ENCODE assay signal across 22 cellular contexts in the genomic region with DNA sequence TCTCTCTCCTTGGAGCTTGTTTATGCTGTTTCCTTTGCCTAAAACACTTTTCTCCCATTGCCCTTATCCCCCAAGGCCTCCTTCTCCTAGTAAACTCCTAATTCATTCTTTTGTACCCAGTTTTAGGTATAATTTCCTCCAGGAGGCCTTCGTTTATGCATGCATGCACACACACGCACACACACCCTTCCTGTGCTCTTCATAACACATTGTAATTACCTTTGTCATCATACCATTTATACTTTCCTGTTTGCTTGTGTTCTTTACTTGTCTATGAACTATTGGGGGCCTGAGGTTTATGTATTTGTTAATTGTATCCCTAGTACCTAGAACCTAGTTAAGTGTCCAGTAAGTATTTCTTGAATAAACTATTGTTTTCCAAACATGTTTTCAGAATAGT. TPM values are rescaled to one million over a fixed set of nuclear protein-coding genes. Genes with fewer than 3 reads are reported as not detected.
DNase-seq lines count a peak whose midpoint lies in the region; ATAC-seq and TF ChIP-seq lines count a peak whose summit lies in the region.
"Had no signal": no experiment of that assay in that cellular context is flagged by ENCODE, and none has a peak within 500 bp of the region (broad histone marks: within the 10 kb centered on the region; RNA-seq: fewer than 3 reads in every experiment).

No MANE protein-coding gene starts in this region.

- no peak for TF ChIP-seq CTCF in activated CD8-positive, alpha-beta T cell treated with anti-CD3 and anti-CD28 coated beads for 36 hours (IDR thresholded peaks at IDR 0.05)
- TF ChIP-seq CTCF in Peyer's patch (IDR thresholded peaks at IDR 0.05) (no peak), gastrocnemius medialis (IDR thresholded peaks at IDR 0.05 in 4 of 5, conservative IDR thresholded peaks at IDR 0.05 in 1 of 5) (no peak)

- peaks cover 24% of the 10 kb centered on the region for H3K36me3 Mint-ChIP-seq in activated CD8-positive, alpha-beta T cell treated with anti-CD3 and anti-CD28 coated beads for 36 hours (ENCODE audit: low read depth)
- H3K36me3 Mint-ChIP-seq in activated CD8-positive, alpha-beta T cell treated with anti-CD3 and anti-CD28 coated beads, Interleukin-2, amount 10 ng/mL, durations not matched to agents 7 days and 5 days (ENCODE audit: low read depth) = peaks cover 30% of the 10 kb centered on the region

- H3K27me3 ChIP-seq in Peyer's patch (no peaks in the 10 kb centered on the region), gastrocnemius medialis (no peaks in the 10 kb centered on the region)
- H3K27me3 ChIP-seq: neutrophil, spleen had no signal

- H3K4me1 ChIP-seq in Peyer's patch (peaks cover 0 to 23% (median 0%) of the 10 kb centered on the region in 4 donors), gastrocnemius medialis (peaks cover 0 to 19% of the 10 kb centered on the region in 2 donors)

- in situ Hi-C loops in gastrocnemius medialis (cut with MboI; ENCODE audit: low sequenced_read_pairs in 4 of 4) = no loop called here

- DNase-seq in activated CD8-positive, alpha-beta T cell treated with anti-CD3 and anti-CD28 coated beads for 36 hours = no peak
- DNase-seq in activated CD8-positive, alpha-beta T cell treated with anti-CD3 and anti-CD28 coated beads, Interleukin-2, amount 10 ng/mL, durations not matched to agents 7 days and 5 days = no peak
- no peak for DNase-seq in Peyer's patch
- no peak for DNase-seq in gastrocnemius medialis
- no peak for DNase-seq in DMS79 treated with DMSO at 0.1 percent for 48 hours (lab: John Stamatoyannopoulos, UW)
- no peak for DNase-seq in Kasumi-1 (lab: John Stamatoyannopoulos, UW)
- DNase-seq in KG1 (lab: John Stamatoyannopoulos, UW) = no peak
- DNase-seq: activated CD4-positive, alpha-beta T cell treated with anti-CD3 and anti-CD28 coated beads for 48 hours; activated gamma-delta T cell; central memory CD4-positive, alpha-beta T cell; effector CD4-positive, alpha-beta T cell; GM23248; IMR-90; NCI-H2171; NCI-H526; spleen; substantia nigra had no signal

- peaks cover 19% of the 10 kb centered on the region for H3K4me1 Mint-ChIP-seq in activated CD8-positive, alpha-beta T cell treated with anti-CD3 and anti-CD28 coated beads for 36 hours (ENCODE audit: low read depth)
- peaks cover 14% of the 10 kb centered on the region for H3K4me1 Mint-ChIP-seq in activated CD8-positive, alpha-beta T cell treated with anti-CD3 and anti-CD28 coated beads, Interleukin-2, amount 10 ng/mL, durations not matched to agents 7 days and 5 days (ENCODE audit: low read depth)
- H3K4me1 Mint-ChIP-seq: mesothelial cell of epicardium had no signal

- CTCF ChIA-PET in activated CD8-positive, alpha-beta T cell treated with anti-CD3 and anti-CD28 coated beads for 36 hours (lab: Charles Lee) = interaction anchor here (1.8 kb wide), 1 partner anchor 21 kb away, joined by 7 read pairs; no protein-coding TSS in a partner anchor
- CTCF ChIA-PET in activated CD8-positive, alpha-beta T cell treated with anti-CD3 and anti-CD28 coated beads, Interleukin-2, amount 10 ng/mL, durations not matched to agents 7 days and 5 days (lab: Charles Lee) = no interaction called here

- no peak for ATAC-seq in activated CD8-positive, alpha-beta T cell treated with anti-CD3 and anti-CD28 coated beads for 36 hours
- ATAC-seq in activated CD8-positive, alpha-beta T cell treated with anti-CD3 and anti-CD28 coated beads, Interleukin-2, amount 10 ng/mL, durations not matched to agents 7 days and 5 days = no peak
- peak; percentile 57 for ATAC-seq in esophagus mucosa
- peak in 1 of 2 donors; percentile 53 for ATAC-seq in gastrocnemius medialis
- ATAC-seq: A549 had no signal

- POLR2A ChIA-PET in activated CD8-positive, alpha-beta T cell treated with anti-CD3 and anti-CD28 coated beads for 36 hours (lab: Charles Lee) = no interaction called here
- POLR2A ChIA-PET in activated CD8-positive, alpha-beta T cell treated with anti-CD3 and anti-CD28 coated beads, Interleukin-2, amount 10 ng/mL, durations not matched to agents 7 days and 5 days (lab: Charles Lee) = no interaction called here

- peak overlapping the region; percentile 55 for H3K27ac Mint-ChIP-seq in activated CD8-positive, alpha-beta T cell treated with anti-CD3 and anti-CD28 coated beads for 36 hours
- H3K27ac Mint-ChIP-seq in activated CD8-positive, alpha-beta T cell treated with anti-CD3 and anti-CD28 coated beads, Interleukin-2, amount 10 ng/mL, durations not matched to agents 7 days and 5 days = no peak overlapping the region
- H3K27ac Mint-ChIP-seq: mesothelial cell of epicardium had no signal

- no peaks in the 10 kb centered on the region for H3K9me3 ChIP-seq in Peyer's patch
- H3K9me3 ChIP-seq in gastrocnemius medialis = no peaks in the 10 kb centered on the region
- H3K9me3 ChIP-seq: A549; BLaER1 treated with 17β-estradiol and CSF1 and Interleukin-3, amounts not matched to agents 10 nM and 100 nM; neutrophil; spleen had no signal

- H3K27me3 Mint-ChIP-seq in activated CD8-positive, alpha-beta T cell treated with anti-CD3 and anti-CD28 coated beads for 36 hours = no peaks in the 10 kb centered on the region
- H3K27me3 Mint-ChIP-seq in activated CD8-positive, alpha-beta T cell treated with anti-CD3 and anti-CD28 coated beads, Interleukin-2, amount 10 ng/mL, durations not matched to agents 7 days and 5 days (ENCODE audit: low read depth) = no peaks in the 10 kb centered on the region

- TF ChIP-seq POLR2A in Peyer's patch (IDR thresholded peaks at IDR 0.05) (no peak), gastrocnemius medialis (IDR thresholded peaks at IDR 0.05) (no peak)

- H3K36me3 ChIP-seq in Peyer's patch (peaks cover 0 to 13% (median 0%) of the 10 kb centered on the region in 3 donors), gastrocnemius medialis (peaks cover 0 to 14% of the 10 kb centered on the region in 2 donors)

- H3K9me3 Mint-ChIP-seq in activated CD8-positive, alpha-beta T cell treated with anti-CD3 and anti-CD28 coated beads for 36 hours = no peaks in the 10 kb centered on the region
- no peaks in the 10 kb centered on the region for H3K9me3 Mint-ChIP-seq in activated CD8-positive, alpha-beta T cell treated with anti-CD3 and anti-CD28 coated beads, Interleukin-2, amount 10 ng/mL, durations not matched to agents 7 days and 5 days (ENCODE audit: insufficient read depth)

- H3K27ac ChIP-seq in Peyer's patch (peak overlapping the region in 3 of 4 donors; percentile 17 to 75 (median 31)), gastrocnemius medialis (peak overlapping the region; percentile 5 to 81 (median 73))
- H3K27ac ChIP-seq: A549, GM23248, neutrophil had no signal

- H3K4me3 Mint-ChIP-seq in activated CD8-positive, alpha-beta T cell treated with anti-CD3 and anti-CD28 coated beads for 36 hours = no peak overlapping the region
- H3K4me3 Mint-ChIP-seq in activated CD8-positive, alpha-beta T cell treated with anti-CD3 and anti-CD28 coated beads, Interleukin-2, amount 10 ng/mL, durations not matched to agents 7 days and 5 days = no peak overlapping the region
- H3K4me3 Mint-ChIP-seq: mesothelial cell of epicardium had no signal

- intact Hi-C loops in activated CD8-positive, alpha-beta T cell treated with anti-CD3 and anti-CD28 coated beads for 36 hours (cut with micrococcal nuclease) = no loop called here
- intact Hi-C loops in gastrocnemius medialis (cut with DNase I; ENCODE audit: low total_unique reads) = loop anchor here (5.0 kb wide), 1 partner anchor 57 kb away; a partner anchor contains a TSS

- H3K4me3 ChIP-seq in Peyer's patch = no peak overlapping the region
- no peak overlapping the region for H3K4me3 ChIP-seq in gastrocnemius medialis
- H3K4me3 ChIP-seq: A549; BLaER1 treated with 17β-estradiol and CSF1 and Interleukin-3, amounts not matched to agents 10 nM and 100 nM; GM23248; spleen had no signal

RNA-seq across cellular contexts. Expression of a gene that starts 45.5 kb away (rescaled TPM):
- 10 to 100 TPM; 19.4 to 25.6 TPM for total RNA-seq in activated CD8-positive, alpha-beta T cell treated with anti-CD3 and anti-CD28 coated beads for 36 hours
- total RNA-seq in activated CD8-positive, alpha-beta T cell treated with anti-CD3 and anti-CD28 coated beads, Interleukin-2, amount 10 ng/mL, durations not matched to agents 7 days and 5 days = 10 to 100 TPM; 33.9 to 38.0 TPM
- total RNA-seq in Peyer's patch (10 to 100 TPM; 27.7 to 46.2 (median 37.9) TPM), esophagus mucosa (45.2 TPM), gastrocnemius medialis (10 to 100 TPM; 14.4 to 31.1 (median 26.8) TPM)

RNA-seq across cellular contexts. Expression of a gene that starts 56.2 kb away (rescaled TPM):
- 10 to 100 TPM; 93.9 to 98.4 TPM for total RNA-seq in activated CD8-positive, alpha-beta T cell treated with anti-CD3 and anti-CD28 coated beads for 36 hours
- 10 to 100 TPM; 87.3 to 94.9 TPM for total RNA-seq in activated CD8-positive, alpha-beta T cell treated with anti-CD3 and anti-CD28 coated beads, Interleukin-2, amount 10 ng/mL, durations not matched to agents 7 days and 5 days
- total RNA-seq in Peyer's patch (10 to 100 TPM; 39.6 to 83.3 (median 54.0) TPM), esophagus mucosa (40.6 TPM), gastrocnemius medialis (10 to 100 TPM; 39.3 to 65.6 (median 55.5) TPM)
